Comparison of ENCODE assay signal across 1 cellular context in genomic region chr5:56479701-56480304, GRCh38.
A peak's percentile ranks its signal among the peaks of the same experiment; 100 is the strongest.
TF ChIP-seq lines count a peak whose summit lies in the region.

No MANE protein-coding gene starts in this region.

TF ChIP-seq in HepG2, 621 proteins besides CTCF, POLR2A, EP300 and RAD21 (continued from another document and continues in another):
- TF ChIP-seq ZNF318 (CRISPR knock-in tag; IDR thresholded peaks at IDR 0.05) (no peak), ZNF609 (CRISPR knock-in tag; IDR thresholded peaks at IDR 0.05; ENCODE audit: borderline replicate concordance) (no peak), ZNF234 (CRISPR knock-in tag; conservative IDR thresholded peaks at IDR 0.05) (no peak), CEBPZ (IDR thresholded peaks at IDR 0.05; ENCODE audit: low read length) (no peak), ZFY (CRISPR knock-in tag; IDR thresholded peaks at IDR 0.05) (no peak), LCORL (IDR thresholded peaks at IDR 0.05) (peak; percentile 37; the same call in 1 of the 2 replicates), LCORL (CRISPR knock-in tag; IDR thresholded peaks at IDR 0.05) (no peak), GPBP1L1 (CRISPR knock-in tag; IDR thresholded peaks at IDR 0.05) (no peak), MLX (CRISPR knock-in tag; IDR thresholded peaks at IDR 0.05) (no peak), PRDM4 (CRISPR knock-in tag; IDR thresholded peaks at IDR 0.05; ENCODE audit: borderline replicate concordance) (no peak), ZNF468 (CRISPR knock-in tag; IDR thresholded peaks at IDR 0.05) (no peak), ZNF275 (CRISPR knock-in tag; IDR thresholded peaks at IDR 0.05; ENCODE audit: borderline replicate concordance) (no peak), NR2F2 (IDR thresholded peaks at IDR 0.05; ENCODE audit: borderline replicate concordance, low read depth) (no peak), EEA1 (CRISPR knock-in tag; IDR thresholded peaks at IDR 0.05; ENCODE audit: borderline replicate concordance) (no peak), AKAP8 (CRISPR knock-in tag; IDR thresholded peaks at IDR 0.05) (no peak), CREM (IDR thresholded peaks at IDR 0.05) (no peak), CREM (CRISPR knock-in tag; IDR thresholded peaks at IDR 0.05) (no peak), XBP1 (CRISPR knock-in tag; IDR thresholded peaks at IDR 0.05) (no peak), NFAT5 (CRISPR knock-in tag; IDR thresholded peaks at IDR 0.05) (no peak), ZNF549 (CRISPR knock-in tag; IDR thresholded peaks at IDR 0.05) (no peak)
